Comparison of ENCODE assay signal across 1 cellular context in the genomic region with DNA sequence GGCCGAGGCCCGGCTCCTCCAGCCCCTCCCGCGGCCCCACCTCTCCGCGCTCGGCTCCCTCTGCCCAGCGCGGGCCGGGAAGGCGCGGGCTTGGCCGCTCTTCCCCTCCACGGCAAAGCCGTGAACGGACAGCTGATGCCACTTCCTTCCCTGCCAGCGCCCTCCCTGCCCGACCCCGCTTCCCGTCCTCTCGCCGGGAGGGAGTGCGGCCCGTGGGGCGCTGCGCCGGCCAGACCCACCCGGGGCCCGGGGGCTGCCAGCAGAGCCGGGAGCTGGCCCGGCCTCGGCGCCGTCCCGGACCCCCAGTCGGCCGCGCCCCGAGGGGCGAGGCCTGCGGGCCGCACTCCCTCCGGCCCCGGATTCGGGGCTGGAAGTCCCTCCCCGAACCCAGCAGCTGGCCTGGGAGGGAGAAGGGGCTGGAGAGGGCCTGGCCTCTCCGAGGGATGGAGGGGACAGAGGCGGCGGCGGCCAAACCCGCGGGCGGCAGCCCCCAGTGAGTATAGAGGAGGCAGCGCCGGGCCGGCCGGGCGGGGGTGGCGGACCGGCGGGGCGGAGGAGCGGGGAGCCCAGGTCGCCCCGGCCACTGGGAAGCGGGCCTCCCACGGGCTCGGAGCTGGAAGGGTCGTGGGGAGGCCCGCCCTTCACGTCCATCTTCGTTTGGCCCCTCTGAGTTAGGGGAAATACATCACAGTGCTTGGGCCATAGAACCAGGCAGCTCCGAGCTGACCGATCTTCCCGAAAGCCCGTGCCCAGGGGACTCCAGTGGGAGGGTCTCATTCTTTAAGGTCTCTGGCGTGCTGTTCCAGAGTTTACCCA.
TF ChIP-seq lines count a peak whose summit lies in the region.

A gene with protein sequence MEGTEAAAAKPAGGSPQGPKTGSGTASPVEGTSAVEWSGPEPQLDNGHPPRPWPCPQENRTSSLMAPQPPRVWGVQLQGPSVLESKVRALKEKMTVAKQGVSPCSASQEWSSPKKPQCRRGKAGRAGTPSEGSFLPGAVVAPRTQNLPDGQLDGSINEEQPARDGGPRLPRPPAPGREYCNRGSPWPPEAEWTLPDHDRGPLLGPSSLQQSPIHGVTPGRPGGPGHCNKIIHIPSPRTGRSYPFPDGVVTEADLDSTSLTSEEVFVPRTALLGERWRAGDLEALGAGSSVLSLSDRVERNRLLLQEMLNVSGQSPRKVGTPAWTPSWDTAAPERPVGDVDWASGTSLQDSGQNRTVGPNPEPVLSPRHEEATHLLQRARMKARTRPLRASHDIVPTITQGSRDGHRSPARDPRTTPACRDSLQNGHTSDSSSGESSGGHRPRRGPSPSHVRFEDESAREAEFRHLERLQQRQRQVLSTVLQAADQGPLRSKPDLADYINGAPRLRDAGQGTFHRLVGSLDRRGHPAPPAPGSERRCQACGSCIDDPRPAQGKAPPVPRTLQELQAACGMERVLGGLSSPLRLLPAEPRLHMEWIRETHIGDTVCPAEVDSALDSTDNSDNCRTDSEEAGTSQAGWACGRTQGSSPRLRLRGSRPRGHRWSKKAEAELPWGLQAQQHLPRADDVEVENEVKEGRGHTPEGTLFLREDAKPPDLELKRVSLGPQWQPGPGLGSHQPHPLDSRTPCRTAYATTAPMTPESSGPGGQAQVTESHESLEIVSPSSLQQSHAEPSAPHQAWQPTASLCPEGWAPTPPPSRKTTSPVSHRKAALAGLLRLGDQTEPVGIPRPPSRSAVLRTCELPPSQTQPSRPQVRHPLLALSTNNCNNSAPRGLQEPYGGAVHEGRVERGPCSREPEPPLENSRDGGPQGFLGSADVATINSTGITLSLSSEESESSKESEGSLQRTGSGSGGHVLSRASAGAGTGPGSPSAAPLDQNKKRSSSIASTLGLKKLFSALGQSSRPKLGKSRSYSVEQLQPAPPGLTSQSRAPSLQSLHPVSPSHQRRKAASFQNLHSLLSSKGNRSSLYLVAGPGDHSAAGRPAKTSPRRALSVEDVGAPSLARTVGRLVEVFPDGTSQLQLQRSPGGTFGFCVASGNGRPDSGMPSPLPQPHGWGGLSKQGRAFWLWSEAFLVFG (plus strand): TSS at position 97 of the 816 bp plus-strand sequence. CDS start 347 bp downstream, at position 444.

TF ChIP-seq in A549, 52 proteins besides CTCF, POLR2A, EP300 and RAD21:
- TF ChIP-seq, protein P1, sequence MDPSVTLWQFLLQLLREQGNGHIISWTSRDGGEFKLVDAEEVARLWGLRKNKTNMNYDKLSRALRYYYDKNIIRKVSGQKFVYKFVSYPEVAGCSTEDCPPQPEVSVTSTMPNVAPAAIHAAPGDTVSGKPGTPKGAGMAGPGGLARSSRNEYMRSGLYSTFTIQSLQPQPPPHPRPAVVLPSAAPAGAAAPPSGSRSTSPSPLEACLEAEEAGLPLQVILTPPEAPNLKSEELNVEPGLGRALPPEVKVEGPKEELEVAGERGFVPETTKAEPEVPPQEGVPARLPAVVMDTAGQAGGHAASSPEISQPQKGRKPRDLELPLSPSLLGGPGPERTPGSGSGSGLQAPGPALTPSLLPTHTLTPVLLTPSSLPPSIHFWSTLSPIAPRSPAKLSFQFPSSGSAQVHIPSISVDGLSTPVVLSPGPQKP (IDR thresholded peaks at IDR 0.05; ENCODE audit: low read depth, low read length): no peak
- no peak for TF ChIP-seq CEBPB (IDR thresholded peaks at IDR 0.05)
